Comparison of ENCODE assay signal across 1 cellular context in the genomic region with DNA sequence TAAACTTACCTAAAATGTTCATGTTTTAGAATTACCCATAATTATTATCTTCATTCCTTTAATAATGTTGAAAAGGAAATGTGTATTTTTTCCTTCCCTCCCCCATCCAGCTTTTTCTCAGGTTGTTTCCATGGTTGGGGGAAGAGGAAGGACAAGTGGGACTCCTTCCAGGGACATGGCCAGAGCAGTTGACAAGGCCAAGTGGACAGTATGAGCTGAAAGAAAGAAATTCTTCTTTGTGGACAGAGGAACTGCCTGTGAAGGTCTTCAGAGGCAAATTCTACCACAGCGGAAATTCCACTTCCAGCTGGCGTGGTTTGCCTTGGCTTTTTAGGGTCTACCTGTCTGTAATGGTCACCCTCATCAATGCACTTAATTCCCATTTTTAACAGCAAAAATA.
TF ChIP-seq lines count a peak whose summit lies in the region.

No MANE protein-coding gene starts in this region.

TF ChIP-seq in GM23338, 12 proteins besides CTCF, POLR2A, EP300 and RAD21 (continued from another document):
- TF ChIP-seq, protein P1, sequence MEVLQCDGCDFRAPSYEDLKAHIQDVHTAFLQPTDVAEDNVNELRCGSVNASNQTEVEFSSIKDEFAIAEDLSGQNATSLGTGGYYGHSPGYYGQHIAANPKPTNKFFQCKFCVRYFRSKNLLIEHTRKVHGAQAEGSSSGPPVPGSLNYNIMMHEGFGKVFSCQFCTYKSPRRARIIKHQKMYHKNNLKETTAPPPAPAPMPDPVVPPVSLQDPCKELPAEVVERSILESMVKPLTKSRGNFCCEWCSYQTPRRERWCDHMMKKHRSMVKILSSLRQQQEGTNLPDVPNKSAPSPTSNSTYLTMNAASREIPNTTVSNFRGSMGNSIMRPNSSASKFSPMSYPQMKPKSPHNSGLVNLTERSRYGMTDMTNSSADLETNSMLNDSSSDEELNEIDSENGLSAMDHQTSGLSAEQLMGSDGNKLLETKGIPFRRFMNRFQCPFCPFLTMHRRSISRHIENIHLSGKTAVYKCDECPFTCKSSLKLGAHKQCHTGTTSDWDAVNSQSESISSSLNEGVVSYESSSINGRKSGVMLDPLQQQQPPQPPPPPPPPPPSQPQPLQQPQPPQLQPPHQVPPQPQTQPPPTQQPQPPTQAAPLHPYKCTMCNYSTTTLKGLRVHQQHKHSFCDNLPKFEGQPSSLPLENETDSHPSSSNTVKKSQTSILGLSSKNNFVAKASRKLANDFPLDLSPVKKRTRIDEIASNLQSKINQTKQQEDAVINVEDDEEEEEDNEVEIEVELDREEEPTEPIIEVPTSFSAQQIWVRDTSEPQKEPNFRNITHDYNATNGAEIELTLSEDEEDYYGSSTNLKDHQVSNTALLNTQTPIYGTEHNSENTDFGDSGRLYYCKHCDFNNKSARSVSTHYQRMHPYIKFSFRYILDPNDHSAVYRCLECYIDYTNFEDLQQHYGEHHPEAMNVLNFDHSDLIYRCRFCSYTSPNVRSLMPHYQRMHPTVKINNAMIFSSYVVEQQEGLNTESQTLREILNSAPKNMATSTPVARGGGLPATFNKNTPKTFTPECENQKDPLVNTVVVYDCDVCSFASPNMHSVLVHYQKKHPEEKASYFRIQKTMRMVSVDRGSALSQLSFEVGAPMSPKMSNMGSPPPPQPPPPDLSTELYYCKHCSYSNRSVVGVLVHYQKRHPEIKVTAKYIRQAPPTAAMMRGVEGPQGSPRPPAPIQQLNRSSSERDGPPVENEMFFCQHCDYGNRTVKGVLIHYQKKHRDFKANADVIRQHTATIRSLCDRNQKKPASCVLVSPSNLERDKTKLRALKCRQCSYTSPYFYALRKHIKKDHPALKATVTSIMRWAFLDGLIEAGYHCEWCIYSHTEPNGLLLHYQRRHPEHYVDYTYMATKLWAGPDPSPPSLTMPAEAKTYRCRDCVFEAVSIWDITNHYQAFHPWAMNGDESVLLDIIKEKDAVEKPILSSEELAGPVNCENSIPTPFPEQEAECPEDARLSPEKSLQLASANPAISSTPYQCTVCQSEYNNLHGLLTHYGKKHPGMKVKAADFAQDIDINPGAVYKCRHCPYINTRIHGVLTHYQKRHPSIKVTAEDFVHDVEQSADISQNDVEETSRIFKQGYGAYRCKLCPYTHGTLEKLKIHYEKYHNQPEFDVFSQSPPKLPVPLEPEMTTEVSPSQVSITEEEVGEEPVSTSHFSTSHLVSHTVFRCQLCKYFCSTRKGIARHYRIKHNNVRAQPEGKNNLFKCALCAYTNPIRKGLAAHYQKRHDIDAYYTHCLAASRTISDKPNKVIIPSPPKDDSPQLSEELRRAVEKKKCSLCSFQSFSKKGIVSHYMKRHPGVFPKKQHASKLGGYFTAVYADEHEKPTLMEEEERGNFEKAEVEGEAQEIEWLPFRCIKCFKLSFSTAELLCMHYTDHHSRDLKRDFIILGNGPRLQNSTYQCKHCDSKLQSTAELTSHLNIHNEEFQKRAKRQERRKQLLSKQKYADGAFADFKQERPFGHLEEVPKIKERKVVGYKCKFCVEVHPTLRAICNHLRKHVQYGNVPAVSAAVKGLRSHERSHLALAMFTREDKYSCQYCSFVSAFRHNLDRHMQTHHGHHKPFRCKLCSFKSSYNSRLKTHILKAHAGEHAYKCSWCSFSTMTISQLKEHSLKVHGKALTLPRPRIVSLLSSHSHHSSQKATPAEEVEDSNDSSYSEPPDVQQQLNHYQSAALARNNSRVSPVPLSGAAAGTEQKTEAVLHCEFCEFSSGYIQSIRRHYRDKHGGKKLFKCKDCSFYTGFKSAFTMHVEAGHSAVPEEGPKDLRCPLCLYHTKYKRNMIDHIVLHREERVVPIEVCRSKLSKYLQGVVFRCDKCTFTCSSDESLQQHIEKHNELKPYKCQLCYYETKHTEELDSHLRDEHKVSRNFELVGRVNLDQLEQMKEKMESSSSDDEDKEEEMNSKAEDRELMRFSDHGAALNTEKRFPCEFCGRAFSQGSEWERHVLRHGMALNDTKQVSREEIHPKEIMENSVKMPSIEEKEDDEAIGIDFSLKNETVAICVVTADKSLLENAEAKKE (CRISPR knock-in tag; IDR thresholded peaks at IDR 0.05), result no peak
- no peak for TF ChIP-seq POLR2AphosphoS5 (IDR thresholded peaks at IDR 0.05; ENCODE audit: low read depth)
